In genomic region chrX:71053217-71053621, GRCh38 we compare ENCODE assay signal across 10 cellular contexts. TPM values are rescaled to one million over a fixed set of nuclear protein-coding genes. Genes with fewer than 3 reads are reported as not detected.
A peak's percentile ranks its signal among the peaks of the same experiment; 100 is the strongest.
DNase-seq lines count a peak whose midpoint lies in the region; ATAC-seq and TF ChIP-seq lines count a peak whose summit lies in the region.
"Had no signal": no experiment of that assay in that cellular context is flagged by ENCODE, and none has a peak within 500 bp of the region (broad histone marks: within the 10 kb centered on the region; RNA-seq: fewer than 3 reads in every experiment).

No MANE protein-coding gene starts in this region.

- H3K27ac ChIP-seq in left lung: peak overlapping the region in 1 of 2 donors; percentile 33
- no peak overlapping the region for H3K27ac ChIP-seq in esophagus squamous epithelium
- no peak overlapping the region for H3K27ac ChIP-seq in RWPE1
- H3K27ac ChIP-seq: SJSA1 had no signal

- POLR2A ChIA-PET in RWPE1 (lab: Yijun Ruan, JAX; ENCODE audit: low non-redundant PET): no interaction called here

- CTCF ChIA-PET in RWPE1 (lab: Yijun Ruan, JAX): no interaction called here

- 61 to 62% methylated on average over 2 to 6 of the region's 18 CpGs for WGBS in esophagus squamous epithelium, 2 donors

- H3K4me1 ChIP-seq in left lung (no peaks in the 10 kb centered on the region), esophagus squamous epithelium (no peaks in the 10 kb centered on the region)

- DNase-seq in GM13977 (ENCODE audit: low spot score): peak; percentile 47
- DNase-seq in astrocyte of the cerebellum (ENCODE audit: low read depth): no peak
- DNase-seq in left colon: peak in 1 of 2 donors; percentile 21
- no peak for DNase-seq in left lung
- no peak for DNase-seq in esophagus squamous epithelium (lab: John Stamatoyannopoulos, UW)
- no peak for DNase-seq in RWPE1 (ENCODE audit: low spot score)

- in situ Hi-C loops in GM13977 (cut with MboI; ENCODE audit: low pct_unique_long_range_greater_than_20kb, low sequenced_read_pairs, unreplicated experiment) (no loop called here), astrocyte of the cerebellum (cut with HindIII; ENCODE audit: low sequenced_read_pairs) (no loop called here)

- no peak for TF ChIP-seq POLR2A in esophagus squamous epithelium (IDR thresholded peaks at IDR 0.05)

- ATAC-seq in HG02759 (IDR thresholded peaks at IDR 0.05; ENCODE audit: unreplicated experiment) (peak; percentile 93), left colon (peak; percentile 85), left lung (no peak), HG02588 (IDR thresholded peaks at IDR 0.05; ENCODE audit: unreplicated experiment) (no peak)

- H3K4me3 ChIP-seq in astrocyte of the cerebellum (ENCODE audit: low read depth, low read length) (peak overlapping the region; percentile 7), left lung (peak overlapping the region in 1 of 2 donors; percentile 13), esophagus squamous epithelium (peak overlapping the region in 1 of 4 donors; percentile 13)
- H3K4me3 ChIP-seq: SJSA1 had no signal

- H3K27me3 ChIP-seq in left lung: peaks cover 0 to 4% of the 10 kb centered on the region in 2 donors
- no peaks in the 10 kb centered on the region for H3K27me3 ChIP-seq in esophagus squamous epithelium
- H3K27me3 ChIP-seq: SJSA1 had no signal

- H3K36me3 ChIP-seq in left lung: peaks cover 0 to 6% of the 10 kb centered on the region in 2 donors
- H3K36me3 ChIP-seq in esophagus squamous epithelium: peaks cover 0 to 23% (median 0%) of the 10 kb centered on the region in 3 donors

- no peak for TF ChIP-seq CTCF in GM13977 (IDR thresholded peaks at IDR 0.05; ENCODE audit: extremely low read depth, insufficient read depth, missing control alignments)
- TF ChIP-seq CTCF in astrocyte of the cerebellum (IDR thresholded peaks at IDR 0.05; ENCODE audit: low read depth, low read length, missing control alignments): no peak
- no peak for TF ChIP-seq CTCF in left lung (IDR thresholded peaks at IDR 0.05)
- no peak for TF ChIP-seq CTCF in esophagus squamous epithelium (IDR thresholded peaks at IDR 0.05)
- no peak for TF ChIP-seq CTCF in RWPE1 (conservative IDR thresholded peaks at IDR 0.05; ENCODE audit: low read depth)

- intact Hi-C loops in left colon (cut with DNase I, micrococcal nuclease): no loop called here
- intact Hi-C loops in left lung (cut with DNase I): no loop called here
- intact Hi-C loops in esophagus squamous epithelium (cut with DNase I): no loop called here

- H3K9me3 ChIP-seq in left lung: no peaks in the 10 kb centered on the region
- H3K9me3 ChIP-seq in esophagus squamous epithelium: no peaks in the 10 kb centered on the region
- H3K9me3 ChIP-seq: SJSA1 had no signal

RNA-seq across cellular contexts. Expression of gene SNX12, which starts 14.9 kb away (rescaled TPM):
- 10 to 100 TPM; 63.4 to 76.1 TPM for total RNA-seq in left colon
- total RNA-seq in left lung: 10 to 100 TPM; 54.6 to 69.2 TPM
- total RNA-seq in esophagus squamous epithelium: 10 to 100 TPM; 39.6 to 54.1 (median 43.7) TPM

RNA-seq across cellular contexts. Expression of gene FOXO4, which starts 42.4 kb away (rescaled TPM):
- 10 to 100 TPM; 32.5 to 54.2 TPM for total RNA-seq in left colon
- total RNA-seq in left lung: 10 to 100 TPM; 19.0 to 19.6 TPM
- 10 to 100 TPM in 2 of 4 donors, 1 to 10 TPM in 2; 4.8 to 17.7 (median 13.2) TPM for total RNA-seq in esophagus squamous epithelium
- total RNA-seq: SJSA1 had no signal

RNA-seq across cellular contexts. Expression of gene CXorf65, which starts 53.3 kb away (rescaled TPM):
- total RNA-seq in left colon (not detected), left lung (under 1 TPM in 1 of 2 donors, not detected in 1; 0.84 TPM), esophagus squamous epithelium (not detected)
- total RNA-seq: epithelial cell of proximal tubule, SJSA1 had no signal

RNA-seq across cellular contexts. Expression of gene IL2RG, which starts 58.2 kb away (rescaled TPM):
- total RNA-seq in left colon (10 to 100 TPM; 47.7 to 98.7 TPM), left lung (10 to 100 TPM; 12.0 to 36.0 TPM), esophagus squamous epithelium (10 to 100 TPM in 2 of 4 donors, 1 to 10 TPM in 2; 4.3 to 15.5 (median 8.8) TPM)
- total RNA-seq: epithelial cell of proximal tubule, SJSA1 had no signal

Comparison
In these comparisons a context has a peak if more than half of its experiments do, and no peak if none do; other contexts are left out.
1. ATAC-seq: peak in HG02759 (single experiment) and left colon (single experiment); none in left lung (single experiment) and HG02588 (single experiment).